In the genomic region with DNA sequence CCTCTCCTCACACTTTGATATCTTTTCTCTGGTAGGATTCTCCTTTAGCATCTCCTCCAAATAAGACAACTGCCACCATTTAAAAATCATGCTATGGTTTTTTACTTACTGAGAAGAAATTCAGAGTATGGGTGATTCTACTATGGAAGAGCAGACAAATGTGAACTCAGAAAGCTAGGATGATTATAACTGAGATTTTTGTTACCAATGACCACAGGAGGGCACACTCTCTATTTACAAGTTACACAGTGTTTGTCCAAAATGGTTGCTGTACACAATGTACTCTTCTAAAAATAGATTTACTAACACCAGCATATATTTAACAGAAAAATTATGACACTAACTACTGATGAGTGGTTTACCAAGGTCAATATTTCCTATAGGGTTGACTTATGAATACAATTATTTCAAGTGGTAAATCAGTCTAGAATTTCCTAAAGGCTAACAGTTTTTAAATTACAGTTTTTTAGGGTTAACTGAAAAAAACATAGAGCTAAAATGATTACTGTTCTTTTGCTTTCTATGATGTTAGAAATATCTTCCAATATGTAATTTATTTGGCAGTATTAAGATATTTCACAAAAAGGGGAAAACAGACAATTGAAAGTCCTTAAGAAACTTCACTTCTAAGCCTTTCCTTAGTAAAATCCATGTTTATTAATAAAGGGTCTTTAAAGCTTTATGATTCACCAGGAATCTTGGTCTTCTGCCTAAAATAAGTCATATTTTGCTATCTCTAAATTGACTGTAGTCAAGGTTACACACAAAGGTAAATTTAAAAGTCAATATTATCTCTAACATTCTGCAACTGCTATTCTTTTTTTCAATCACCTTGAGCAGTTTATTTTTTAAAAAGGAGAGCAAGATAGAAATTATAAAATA, we compare ENCODE assay signal across 7 cellular contexts. TPM values are rescaled to one million over a fixed set of nuclear protein-coding genes. Genes with fewer than 3 reads are reported as not detected.
DNase-seq lines count a peak whose midpoint lies in the region; ATAC-seq and TF ChIP-seq lines count a peak whose summit lies in the region.

No MANE protein-coding gene starts in this region.

- H3K4me3 ChIP-seq in GM12864 (ENCODE audit: low read depth, low read length), result no peak overlapping the region
- no peak overlapping the region for H3K4me3 ChIP-seq in Panc1 (ENCODE audit: low read depth in 2 of 2, low read length in 2 of 2)
- no peak overlapping the region for H3K4me3 ChIP-seq in muscle layer of colon (ENCODE audit: low read depth in 1 of 2, low read length in 2 of 2)

- H3K27ac Mint-ChIP-seq in effector memory CD8-positive, alpha-beta T cell, result peak overlapping the region in 1 of 2 donors; percentile 60

- DNase-seq in GM12864 (ENCODE audit: low read depth) (peak; percentile 19), HuH-7 (ENCODE audit: low spot score) (peak; percentile 22), Panc1 (ENCODE audit: low read depth, low spot score) (peak; percentile 60)
- DNase-seq in effector memory CD8-positive, alpha-beta T cell, result no peak
- DNase-seq in stimulated activated naive CD4-positive, alpha-beta T cell treated with Interleukin-2 at 50 U/mL for 16 hours (lab: John Stamatoyannopoulos, UW), result no peak

- POLR2A ChIA-PET in Panc1 (lab: Charles Lee), result interaction anchor here (0.7 kb wide), 1 partner anchor 66 kb away, joined by 3 read pairs; no protein-coding TSS in a partner anchor

- H3K9me3 Mint-ChIP-seq in effector memory CD8-positive, alpha-beta T cell, result peaks cover 0 to 6% of the 10 kb centered on the region in 2 donors

- CTCF ChIA-PET in Panc1 (lab: Charles Lee), result interaction anchor here (0.7 to 1.1 kb wide), 2 partner anchors 67 to 350 kb away, joined by 3 read pairs; no protein-coding TSS in a partner anchor

- no peaks in the 10 kb centered on the region for H3K36me3 ChIP-seq in Panc1 (ENCODE audit: control insufficient read depth, insufficient read depth, low read length)
- H3K36me3 ChIP-seq in muscle layer of colon (ENCODE audit: insufficient read depth, low read length), result no peaks in the 10 kb centered on the region

- H3K4me1 ChIP-seq in Panc1 (ENCODE audit: control insufficient read depth, insufficient read depth, low read length) (peaks cover 19% of the 10 kb centered on the region; the same call in 1 of the 2 replicates), muscle layer of colon (ENCODE audit: insufficient read depth, low read length) (peaks cover 38% of the 10 kb centered on the region)

- TF ChIP-seq CTCF in GM12864 (IDR thresholded peaks at IDR 0.05; ENCODE audit: low read depth, low read length, missing control alignments), result peak; percentile 46
- TF ChIP-seq CTCF in Panc1 (IDR thresholded peaks at IDR 0.05), result peak; percentile 64; the same call in 1 of the 2 replicates

- no peak overlapping the region for H3K4me3 Mint-ChIP-seq in effector memory CD8-positive, alpha-beta T cell

- H3K27me3 Mint-ChIP-seq in effector memory CD8-positive, alpha-beta T cell, result no peaks in the 10 kb centered on the region

- intact Hi-C loops in Panc1 (cut with micrococcal nuclease; ENCODE audit: unreplicated experiment), result loop anchor here (5.0 to 10.0 kb wide), 2 partner anchors 57 to 315 kb away; a partner anchor contains a TSS

- in situ Hi-C loops in Panc1 (cut with HindIII; ENCODE audit: low pct_unique_long_range_greater_than_20kb, low sequenced_read_pairs), result no loop called here

- no peak overlapping the region for H3K9ac ChIP-seq in muscle layer of colon (ENCODE audit: low read length)

- peaks cover 5 to 14% of the 10 kb centered on the region in 2 donors for H3K4me1 Mint-ChIP-seq in effector memory CD8-positive, alpha-beta T cell (ENCODE audit: low read depth in 2 of 2)

- H3K9me3 ChIP-seq in Panc1 (ENCODE audit: control insufficient read depth, insufficient read depth, low read depth, low read length) (no peaks in the 10 kb centered on the region), muscle layer of colon (ENCODE audit: low read length) (no peaks in the 10 kb centered on the region)

- H3K27ac ChIP-seq in Panc1 (ENCODE audit: low read length), result no peak overlapping the region
- H3K27ac ChIP-seq in muscle layer of colon (ENCODE audit: low read depth, low read length), result peak overlapping the region; percentile 10

- BruUV-seq in Panc1 (replicated peaks; lab: Mats Ljungman, UMichigan), result no TSS peak

- no peaks in the 10 kb centered on the region for H3K36me3 Mint-ChIP-seq in effector memory CD8-positive, alpha-beta T cell (ENCODE audit: insufficient read depth)

- ATAC-seq in GM21619 (IDR thresholded peaks at IDR 0.05; ENCODE audit: unreplicated experiment) (peak; percentile 69), Panc1 (peak; percentile 90)
- ATAC-seq in effector memory CD8-positive, alpha-beta T cell (replicated peaks), result peak; percentile 48

- H3K27me3 ChIP-seq in Panc1 (ENCODE audit: control insufficient read depth, insufficient read depth, low read length) (no peaks in the 10 kb centered on the region), muscle layer of colon (ENCODE audit: control insufficient read depth in 1 of 2, insufficient read depth in 2 of 2, low read length in 2 of 2) (no peaks in the 10 kb centered on the region)

RNA-seq across cellular contexts. Expression of a gene that starts 57.2 kb away (rescaled TPM):
- 26.6 TPM for total RNA-seq in Panc1 (2021; ENCODE audit: unreplicated experiment)
- polyA plus RNA-seq in Panc1 (2012; ENCODE audit: insufficient read length), result 9.0 TPM

Comparison
In these comparisons a context has a peak if more than half of its experiments do, and no peak if none do; other contexts are left out.
1. DNase-seq: peak in GM12864 (single experiment), HuH-7 (single experiment) and Panc1 (single experiment); none in effector memory CD8-positive, alpha-beta T cell (0 of 3) and stimulated activated naive CD4-positive, alpha-beta T cell treated with Interleukin-2 at 50 U/mL for 16 hours (single experiment).
2. Peak in every context shown above with its lines, with median percentiles within 50 percentile points of each other: ATAC-seq.